Comparison of ENCODE assay signal across 34 cellular contexts in genomic region chr1:167678838-167679237, GRCh38.
"Had no signal": no experiment of that assay in that cellular context is flagged by ENCODE, and none has a peak within 500 bp of the region (broad histone marks: within the 10 kb centered on the region; RNA-seq: fewer than 3 reads in every experiment).

No MANE protein-coding gene starts in this region.

- H3K27me3 ChIP-seq: adrenal gland, brain microvascular endothelial cell, tibial nerve had no signal

- ATAC-seq: esophagus mucosa; left colon; mucosa of descending colon; psoas muscle; stimulated activated naive B cell treated with anti-CD40 and anti-IgM and Interleukin-4, amounts not matched to agents 10 μg/mL and 1 μg/mL and 100 μg/mL, for 72 hours had no signal

- H3K4me3 Mint-ChIP-seq: activated naive CD4-positive, alpha-beta T cell treated with anti-CD3 and anti-CD28 coated beads for 36 hours; activated naive CD8-positive, alpha-beta T cell treated with anti-CD3 and anti-CD28 coated beads for 36 hours; activated T-helper 1 cell treated with anti-CD3 and anti-CD28 coated beads, Interleukin-12 subunit alpha, Interleukin-12 subunit beta, Interleukin-2, Interleukin-4 antibody, amounts not matched to agents 30 ng/mL and 10 ng/mL and 1 ng/mL, durations not matched to agents 14 hours and 24 hours and 36 hours; central memory CD8-positive, alpha-beta T cell; dendritic cell treated with granulocyte-macrophage colony-stimulating factor and Interleukin-4, amounts not matched to agents 40 ng/mL and 50 ng/mL, for 4 days; endodermal cell; nephron; stimulated activated naive B cell treated with anti-CD40 and anti-IgM and Interleukin-4, amounts not matched to agents 10 μg/mL and 1 μg/mL and 100 μg/mL, for 72 hours; T-helper 1 cell treated with Interleukin-12 subunit alpha and Interleukin-12 subunit beta and Interleukin-4 antibody, amounts not matched to agents 30 μg/mL and 1 μg/mL, for 36 hours had no signal

- H3K27ac Mint-ChIP-seq: activated naive CD4-positive, alpha-beta T cell treated with anti-CD3 and anti-CD28 coated beads for 36 hours; activated naive CD8-positive, alpha-beta T cell treated with anti-CD3 and anti-CD28 coated beads for 36 hours; activated T-helper 1 cell treated with anti-CD3 and anti-CD28 coated beads, Interleukin-12 subunit alpha, Interleukin-12 subunit beta, Interleukin-2, Interleukin-4 antibody, amounts not matched to agents 30 ng/mL and 10 ng/mL and 1 ng/mL, durations not matched to agents 14 hours and 24 hours and 36 hours; dendritic cell treated with granulocyte-macrophage colony-stimulating factor and Interleukin-4, amounts not matched to agents 40 ng/mL and 50 ng/mL, for 4 days; endodermal cell; nephron; stimulated activated naive B cell treated with anti-CD40 and anti-IgM and Interleukin-4, amounts not matched to agents 10 μg/mL and 1 μg/mL and 100 μg/mL, for 72 hours; T-helper 1 cell treated with Interleukin-12 subunit alpha and Interleukin-12 subunit beta and Interleukin-4 antibody, amounts not matched to agents 30 μg/mL and 1 μg/mL, for 36 hours had no signal

- H3K27ac ChIP-seq: brain microvascular endothelial cell, parathyroid adenoma, tibial nerve, VCaP had no signal

- H3K27me3 Mint-ChIP-seq: activated naive CD8-positive, alpha-beta T cell treated with anti-CD3 and anti-CD28 coated beads for 36 hours; central memory CD8-positive, alpha-beta T cell; dendritic cell treated with granulocyte-macrophage colony-stimulating factor and Interleukin-4, amounts not matched to agents 40 ng/mL and 50 ng/mL, for 4 days; stimulated activated naive B cell treated with anti-CD40 and anti-IgM and Interleukin-4, amounts not matched to agents 10 μg/mL and 1 μg/mL and 100 μg/mL, for 72 hours had no signal

- H3K79me2 ChIP-seq: parathyroid adenoma had no signal

- DNase-seq: activated CD4-positive, alpha-beta T cell treated with anti-CD3 and anti-CD28 coated beads for 4 hours; activated CD4-positive, alpha-beta T cell treated with anti-CD3 and anti-CD28 coated beads, Interleukin-2, amount 50 U/mL, for 4 hours; activated CD8-positive, alpha-beta memory T cell treated with anti-CD3 and anti-CD28 coated beads for 24 hours; activated effector memory CD4-positive, alpha-beta T cell treated with anti-CD3 and anti-CD28 coated beads, Interleukin-2, amount 50 U/mL, for 16 hours; activated naive CD4-positive, alpha-beta T cell treated with anti-CD3 and anti-CD28 coated beads for 36 hours; activated naive CD8-positive, alpha-beta T cell treated with anti-CD3 and anti-CD28 coated beads for 36 hours; activated T-cell treated with anti-CD3 and anti-CD28 coated beads, Interleukin-2, amount 50 U/mL, for 1 hour; adrenal gland; brain microvascular endothelial cell; endodermal cell; foreskin fibroblast; head of caudate nucleus; hippocampal formation; left colon; mesenchymal stem cell; mucosa of descending colon; nucleus accumbens; psoas muscle; stimulated activated CD4-positive, alpha-beta T cell treated with anti-CD3 and anti-CD28 coated beads, Interleukin-15, amount 100 ng/mL, for 24 hours; stimulated activated CD4-positive, alpha-beta T cell treated with anti-CD3 and anti-CD28 coated beads, Interleukin-2, amount 100 ng/mL, for 24 hours; stimulated activated naive B cell treated with anti-CD40 and anti-IgM and Interleukin-4, amounts not matched to agents 10 μg/mL and 1 μg/mL and 100 μg/mL, for 72 hours; T-helper 9 cell had no signal

- H2AFZ ChIP-seq: parathyroid adenoma had no signal

- H3K9me3 Mint-ChIP-seq: activated naive CD4-positive, alpha-beta T cell treated with anti-CD3 and anti-CD28 coated beads for 36 hours; activated naive CD8-positive, alpha-beta T cell treated with anti-CD3 and anti-CD28 coated beads for 36 hours; activated T-helper 1 cell treated with anti-CD3 and anti-CD28 coated beads, Interleukin-12 subunit alpha, Interleukin-12 subunit beta, Interleukin-2, Interleukin-4 antibody, amounts not matched to agents 30 ng/mL and 10 ng/mL and 1 ng/mL, durations not matched to agents 14 hours and 24 hours and 36 hours; central memory CD8-positive, alpha-beta T cell; dendritic cell treated with granulocyte-macrophage colony-stimulating factor and Interleukin-4, amounts not matched to agents 40 ng/mL and 50 ng/mL, for 4 days; endodermal cell; nephron; stimulated activated naive B cell treated with anti-CD40 and anti-IgM and Interleukin-4, amounts not matched to agents 10 μg/mL and 1 μg/mL and 100 μg/mL, for 72 hours; T-helper 1 cell treated with Interleukin-12 subunit alpha and Interleukin-12 subunit beta and Interleukin-4 antibody, amounts not matched to agents 30 μg/mL and 1 μg/mL, for 36 hours had no signal

- H3K9ac ChIP-seq: parathyroid adenoma had no signal

- H3K4me3 ChIP-seq: adrenal gland, mucosa of descending colon, psoas muscle, tibial nerve had no signal

- H3K36me3 ChIP-seq: adrenal gland, brain microvascular endothelial cell, tibial nerve had no signal

- FAIRE-seq: astrocyte, keratinocyte, TTC549 had no signal

- H3K9me3 ChIP-seq: adrenal gland, mucosa of descending colon, psoas muscle, tibial nerve had no signal
